In the genomic region with DNA sequence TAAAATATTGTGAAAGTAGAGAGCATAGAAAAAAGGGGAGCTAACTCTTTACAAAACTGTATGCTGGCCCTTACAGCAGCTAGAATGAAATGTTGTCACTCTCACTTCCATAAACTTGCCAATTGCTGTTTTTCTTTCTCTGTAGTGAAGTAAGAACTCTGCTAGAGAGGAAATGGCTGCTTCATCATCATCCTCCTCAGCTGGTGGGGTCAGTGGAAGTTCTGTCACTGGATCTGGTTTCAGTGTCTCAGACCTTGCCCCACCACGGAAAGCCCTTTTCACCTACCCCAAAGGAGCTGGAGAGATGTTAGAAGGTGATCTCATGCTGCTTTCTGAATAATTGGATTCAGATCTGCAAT, we compare ENCODE assay signal across 9 cellular contexts. TPM values are rescaled to one million over a fixed set of nuclear protein-coding genes. Genes with fewer than 3 reads are reported as not detected.
DNase-seq lines count a peak whose midpoint lies in the region; ATAC-seq and TF ChIP-seq lines count a peak whose summit lies in the region.
"Had no signal": no experiment of that assay in that cellular context is flagged by ENCODE, and none has a peak within 500 bp of the region (broad histone marks: within the 10 kb centered on the region; RNA-seq: fewer than 3 reads in every experiment).

No MANE protein-coding gene starts in this region.

- H3K36me3 ChIP-seq in body of pancreas (replicated peaks in 1 of 2; ENCODE audit: insufficient read depth in 1 of 2, low read depth in 2 of 2) (peaks cover 0 to 6% of the 10 kb centered on the region in 2 donors), mucosa of descending colon (ENCODE audit: low read depth) (no peaks in the 10 kb centered on the region), upper lobe of right lung (peaks cover 54% of the 10 kb centered on the region)

- TF ChIP-seq CTCF in body of pancreas (IDR thresholded peaks at IDR 0.05) (no peak), mucosa of descending colon (IDR thresholded peaks at IDR 0.05) (no peak), upper lobe of right lung (IDR thresholded peaks at IDR 0.05) (no peak)

- no peaks in the 10 kb centered on the region for H3K27me3 ChIP-seq in body of pancreas
- no peaks in the 10 kb centered on the region for H3K27me3 ChIP-seq in upper lobe of right lung

- peak overlapping the region; percentile 50 to 91 (median 68) for H3K27ac ChIP-seq in body of pancreas
- H3K27ac ChIP-seq in upper lobe of right lung = peak overlapping the region; percentile 78

- 46 to 60% methylated on average over 1 of the region's 1 CpG for WGBS in body of pancreas, 2 donors

- H3K4me3 ChIP-seq in body of pancreas = no peak overlapping the region
- no peak overlapping the region for H3K4me3 ChIP-seq in mucosa of descending colon
- H3K4me3 ChIP-seq in upper lobe of right lung = no peak overlapping the region

- no peaks in the 10 kb centered on the region for H3K27me3 Mint-ChIP-seq in activated naive CD4-positive, alpha-beta T cell treated with anti-CD3 and anti-CD28 coated beads, Interleukin-2, amount 10 ng/mL, durations not matched to agents 7 days and 5 days

- no peaks in the 10 kb centered on the region for H3K9me3 Mint-ChIP-seq in activated naive CD4-positive, alpha-beta T cell treated with anti-CD3 and anti-CD28 coated beads, Interleukin-2, amount 10 ng/mL, durations not matched to agents 7 days and 5 days

- H3K4me1 ChIP-seq in body of pancreas (peaks cover 80% of the 10 kb centered on the region), mucosa of descending colon (ENCODE audit: low read depth) (peaks cover 10% of the 10 kb centered on the region), upper lobe of right lung (peaks cover 30% of the 10 kb centered on the region)

- H3K36me3 Mint-ChIP-seq in activated naive CD4-positive, alpha-beta T cell treated with anti-CD3 and anti-CD28 coated beads, Interleukin-2, amount 10 ng/mL, durations not matched to agents 7 days and 5 days = peaks cover 32% of the 10 kb centered on the region

- no peak overlapping the region for H3K4me3 Mint-ChIP-seq in activated naive CD4-positive, alpha-beta T cell treated with anti-CD3 and anti-CD28 coated beads, Interleukin-2, amount 10 ng/mL, durations not matched to agents 7 days and 5 days

- H3K27ac Mint-ChIP-seq in activated naive CD4-positive, alpha-beta T cell treated with anti-CD3 and anti-CD28 coated beads, Interleukin-2, amount 10 ng/mL, durations not matched to agents 7 days and 5 days = peak overlapping the region; percentile 56

- no peaks in the 10 kb centered on the region for H3K9me3 ChIP-seq in body of pancreas
- H3K9me3 ChIP-seq in mucosa of descending colon = no peaks in the 10 kb centered on the region
- H3K9me3 ChIP-seq in upper lobe of right lung = no peaks in the 10 kb centered on the region

- intact Hi-C loops in body of pancreas (cut with DNase I) = no loop called here
- intact Hi-C loops in mucosa of descending colon (cut with DNase I, micrococcal nuclease) = no loop called here
- intact Hi-C loops in upper lobe of right lung (cut with DNase I) = loop anchor here (10.0 kb wide), 1 partner anchor 101 kb away; no protein-coding TSS in a partner anchor

- TF ChIP-seq POLR2A in body of pancreas (IDR thresholded peaks at IDR 0.05) = no peak

- no peak for DNase-seq in activated naive CD4-positive, alpha-beta T cell treated with anti-CD3 and anti-CD28 coated beads, Interleukin-2, amount 10 ng/mL, durations not matched to agents 7 days and 5 days
- DNase-seq in activated naive CD4-positive, alpha-beta T cell (lab: John Stamatoyannopoulos, UW) = no peak
- DNase-seq in body of pancreas (no peak), mucosa of descending colon (peak in 1 of 3 donors; percentile 11), upper lobe of right lung (no peak), ecto neural progenitor cell (ENCODE audit: low spot score) (no peak), OCI-M1 (lab: John Stamatoyannopoulos, UW) (no peak)
- DNase-seq: NCI-H748 treated with DMSO at 0.1 percent for 48 hours had no signal

- H3K4me1 Mint-ChIP-seq in activated naive CD4-positive, alpha-beta T cell treated with anti-CD3 and anti-CD28 coated beads, Interleukin-2, amount 10 ng/mL, durations not matched to agents 7 days and 5 days = peaks cover 52% of the 10 kb centered on the region

- CTCF ChIA-PET in activated naive CD4-positive, alpha-beta T cell treated with anti-CD3 and anti-CD28 coated beads, Interleukin-2, amount 10 ng/mL, durations not matched to agents 7 days and 5 days (lab: Charles Lee) = interaction anchor here (0.8 to 6.0 kb wide), 10 partner anchors 24 to 175 kb away, joined by 3 to 42 read pairs (median 8); no protein-coding TSS in a partner anchor

- ATAC-seq in body of pancreas (peak; percentile 4), mucosa of descending colon (peak; percentile 20), upper lobe of right lung (peak; percentile 71), HG03159 (IDR thresholded peaks at IDR 0.05; ENCODE audit: unreplicated experiment) (no peak)

RNA-seq across cellular contexts. Expression of gene ASCC1, which starts 7.6 kb away (rescaled TPM):
- 10 to 100 TPM; 16.1 to 17.1 TPM for total RNA-seq in body of pancreas
- 10 to 100 TPM; 18.0 to 23.6 (median 21.4) TPM for total RNA-seq in mucosa of descending colon
- total RNA-seq in upper lobe of right lung = 27.4 TPM

RNA-seq across cellular contexts. Expression of gene ANAPC16, which starts 7.9 kb away (rescaled TPM):
- total RNA-seq in body of pancreas = 10 to 100 TPM; 40.9 to 59.4 TPM
- 100 to 1,000 TPM in 1 of 3 donors, 10 to 100 TPM in 2; 72.1 to 126 (median 83.5) TPM for total RNA-seq in mucosa of descending colon
- 118 TPM for total RNA-seq in upper lobe of right lung

RNA-seq across cellular contexts. Expression of gene DDIT4, which starts 50.0 kb away (rescaled TPM):
- total RNA-seq in body of pancreas = 100 to 1,000 TPM; 238 to 269 TPM
- 100 to 1,000 TPM in 1 of 3 donors, 10 to 100 TPM in 2; 32.9 to 142 (median 49.6) TPM for total RNA-seq in mucosa of descending colon
- 200 TPM for total RNA-seq in upper lobe of right lung
